Comparison of ENCODE assay signal across 14 cellular contexts in genomic region chr17:45242015-45242414, GRCh38. TPM values are rescaled to one million over a fixed set of nuclear protein-coding genes. Genes with fewer than 3 reads are reported as not detected.
DNase-seq lines count a peak whose midpoint lies in the region; ATAC-seq, FAIRE-seq and TF ChIP-seq lines count a peak whose summit lies in the region.
"Had no signal": no experiment of that assay in that cellular context is flagged by ENCODE, and none has a peak within 500 bp of the region (broad histone marks: within the 10 kb centered on the region; RNA-seq: fewer than 3 reads in every experiment).

No MANE protein-coding gene starts in this region.

- DNase-seq in stimulated activated naive CD8-positive, alpha-beta T cell treated with anti-CD3 and anti-CD28 coated beads, Interleukin-15, Interleukin-2, amounts not matched to agents 100 U/mL and 50 U/mL, for 24 hours: no peak
- DNase-seq in dorsolateral prefrontal cortex (no peak), NCI-H128 (lab: John Stamatoyannopoulos, UW; ENCODE audit: unreplicated experiment) (no peak), HTR-8/SVneo (ENCODE audit: insufficient read length, low spot score) (no peak), CD1c-positive myeloid dendritic cell (ENCODE audit: extremely low spot score) (no peak), CD14-positive monocyte (ENCODE audit: low spot score) (no peak)
- DNase-seq: activated CD4-positive, alpha-beta T cell treated with anti-CD3 and anti-CD28 coated beads, Interleukin-2, amount 10 ng/mL, durations not matched to agents 7 days and 5 days; GM23248; right lobe of liver; stimulated activated CD4-positive, alpha-beta T cell treated with anti-CD3 and anti-CD28 coated beads, Interleukin-4, amount 100 ng/mL, for 4 hours had no signal

- H3K4me3 ChIP-seq in dorsolateral prefrontal cortex (peak overlapping the region in 47 of 59 donors; percentile 2 to 71 (median 53)), neural cell (ENCODE audit: low read length) (peak overlapping the region; percentile 78)
- H3K4me3 ChIP-seq: GM23248, right lobe of liver had no signal

- H3K9me2 ChIP-seq in neural cell (ENCODE audit: insufficient read depth, low read length): no peaks in the 10 kb centered on the region

- H3K27ac ChIP-seq in dorsolateral prefrontal cortex (peak overlapping the region in 24 of 59 donors; percentile 22 to 93 (median 67)), neural cell (ENCODE audit: low read length) (no peak overlapping the region)
- H3K27ac ChIP-seq: GM23248, right lobe of liver had no signal

- no peak for FAIRE-seq in HTR-8/SVneo (lab: Jason Lieb, UNC)

- intact Hi-C loops in dorsolateral prefrontal cortex (cut with DNase I) (no loop called here), CD14-positive monocyte (cut with micrococcal nuclease) (no loop called here)

- H3K4me1 Mint-ChIP-seq in stimulated activated naive CD8-positive, alpha-beta T cell treated with anti-CD3 and anti-CD28 coated beads, Interleukin-15, Interleukin-2, amounts not matched to agents 100 ng/mL and 50 ng/mL, for 24 hours (ENCODE audit: low read depth): peaks cover 36% of the 10 kb centered on the region
- H3K4me1 Mint-ChIP-seq in CD14-positive monocyte: peaks cover 34% of the 10 kb centered on the region

- no peaks in the 10 kb centered on the region for H3F3A ChIP-seq in neural cell (ENCODE audit: insufficient read depth, low read length, poor library complexity, severe bottlenecking)

- no peaks in the 10 kb centered on the region for H3K27me3 Mint-ChIP-seq in stimulated activated naive CD8-positive, alpha-beta T cell treated with anti-CD3 and anti-CD28 coated beads, Interleukin-15, Interleukin-2, amounts not matched to agents 100 ng/mL and 50 ng/mL, for 24 hours
- peaks cover 0 to 8% (median 0%) of the 10 kb centered on the region in 3 donors for H3K27me3 Mint-ChIP-seq in CD14-positive monocyte (ENCODE audit: low read depth in 3 of 3)
- H3K27me3 Mint-ChIP-seq: activated CD4-positive, alpha-beta T cell treated with anti-CD3 and anti-CD28 coated beads, Interleukin-2, amount 10 ng/mL, durations not matched to agents 7 days and 5 days had no signal

- H3K9me3 Mint-ChIP-seq in stimulated activated naive CD8-positive, alpha-beta T cell treated with anti-CD3 and anti-CD28 coated beads, Interleukin-15, Interleukin-2, amounts not matched to agents 100 ng/mL and 50 ng/mL, for 24 hours: no peaks in the 10 kb centered on the region
- peaks cover 0 to 3% (median 0%) of the 10 kb centered on the region in 7 donors for H3K9me3 Mint-ChIP-seq in CD14-positive monocyte
- H3K9me3 Mint-ChIP-seq: activated CD4-positive, alpha-beta T cell treated with anti-CD3 and anti-CD28 coated beads, Interleukin-2, amount 10 ng/mL, durations not matched to agents 7 days and 5 days had no signal

- H3K27me3 ChIP-seq in dorsolateral prefrontal cortex (peaks cover 0 to 35% (median 8%) of the 10 kb centered on the region in 45 donors), neural cell (ENCODE audit: insufficient read depth, low read depth, low read length) (peaks cover 7% of the 10 kb centered on the region)

- H3K36me3 ChIP-seq in neural cell (ENCODE audit: insufficient read depth, low read length): no peaks in the 10 kb centered on the region
- H3K36me3 ChIP-seq: right lobe of liver had no signal

- H3K9ac ChIP-seq in neural cell (ENCODE audit: low read length): peak overlapping the region; percentile 86
- H3K9ac ChIP-seq: GM23248 had no signal

- ATAC-seq in stimulated activated naive CD8-positive, alpha-beta T cell treated with anti-CD3 and anti-CD28 coated beads, Interleukin-15, Interleukin-2, amounts not matched to agents 100 U/mL and 50 U/mL, for 24 hours: no peak

- H3K9me3 ChIP-seq in neural cell (ENCODE audit: low read length): no peaks in the 10 kb centered on the region
- H3K9me3 ChIP-seq: right lobe of liver had no signal

- no peak overlapping the region for H2AFZ ChIP-seq in neural cell (ENCODE audit: low read depth, low read length)
- H2AFZ ChIP-seq: GM23248 had no signal

- H3K79me2 ChIP-seq in neural cell (replicated peaks; ENCODE audit: insufficient read depth, low read length): no peaks in the 10 kb centered on the region

- TF ChIP-seq RAD21 in neural cell (conservative IDR thresholded peaks at IDR 0.05): no peak

- no peak overlapping the region for H3K4me2 ChIP-seq in neural cell (ENCODE audit: low read length)

- H4K20me1 ChIP-seq in neural cell (ENCODE audit: insufficient read depth): no peaks in the 10 kb centered on the region

- peak overlapping the region; percentile 57 for H3K27ac Mint-ChIP-seq in stimulated activated naive CD8-positive, alpha-beta T cell treated with anti-CD3 and anti-CD28 coated beads, Interleukin-15, Interleukin-2, amounts not matched to agents 100 ng/mL and 50 ng/mL, for 24 hours
- H3K27ac Mint-ChIP-seq in CD14-positive monocyte: peak overlapping the region in 2 of 7 donors; percentile 68 to 70

- no peak overlapping the region for H3K4me3 Mint-ChIP-seq in stimulated activated naive CD8-positive, alpha-beta T cell treated with anti-CD3 and anti-CD28 coated beads, Interleukin-15, Interleukin-2, amounts not matched to agents 100 ng/mL and 50 ng/mL, for 24 hours
- no peak overlapping the region for H3K4me3 Mint-ChIP-seq in CD14-positive monocyte
- H3K4me3 Mint-ChIP-seq: activated CD4-positive, alpha-beta T cell treated with anti-CD3 and anti-CD28 coated beads, Interleukin-2, amount 10 ng/mL, durations not matched to agents 7 days and 5 days had no signal

- H3K36me3 Mint-ChIP-seq in stimulated activated naive CD8-positive, alpha-beta T cell treated with anti-CD3 and anti-CD28 coated beads, Interleukin-15, Interleukin-2, amounts not matched to agents 100 ng/mL and 50 ng/mL, for 24 hours (ENCODE audit: low read depth): peaks cover 76% of the 10 kb centered on the region
- peaks cover 91 to 97% of the 10 kb centered on the region in 2 donors for H3K36me3 Mint-ChIP-seq in CD14-positive monocyte

- TF ChIP-seq CTCF in dorsolateral prefrontal cortex (IDR thresholded peaks at IDR 0.05 in 54 of 56, conservative IDR thresholded peaks at IDR 0.05 in 2 of 56; ENCODE audit: low read depth in 1 of 56, partially characterized antibody in 56 of 56): no peak
- TF ChIP-seq CTCF in neural cell (IDR thresholded peaks at IDR 0.05; ENCODE audit: poor library complexity, severe bottlenecking): no peak
- TF ChIP-seq CTCF in CD14-positive monocyte (IDR thresholded peaks at IDR 0.05): no peak

- no peak for TF ChIP-seq EP300 in neural cell (conservative IDR thresholded peaks at IDR 0.05; ENCODE audit: poor library complexity, severe bottlenecking)

TF ChIP-seq in neural cell, 6 proteins besides CTCF, POLR2A, EP300 and RAD21:
- TF ChIP-seq MXI1 (conservative IDR thresholded peaks at IDR 0.05; ENCODE audit: poor library complexity, severe bottlenecking): no peak
- TF ChIP-seq REST (IDR thresholded peaks at IDR 0.05; ENCODE audit: borderline replicate concordance): no peak
- no peak for TF ChIP-seq POLR2AphosphoS5 (IDR thresholded peaks at IDR 0.05)
- no peak for TF ChIP-seq SMC3 (conservative IDR thresholded peaks at IDR 0.05; ENCODE audit: poor library complexity)
- TF ChIP-seq TAF1 (IDR thresholded peaks at IDR 0.05; ENCODE audit: low read depth): no peak
- no peak for TF ChIP-seq EZH2 (IDR thresholded peaks at IDR 0.05; ENCODE audit: borderline replicate concordance, insufficient read depth, low read length, poor library complexity, severe bottlenecking)
TF ChIP-seq in neural cell: peak in this region for 0.

RNA-seq across cellular contexts. Expression of gene SPATA32, which starts 19.9 kb away (rescaled TPM):
- under 1 TPM in 9 of 120 experiments, not detected in 111; 0.26 to 0.63 (median 0.35) TPM for total RNA-seq in dorsolateral prefrontal cortex
- not detected in 2 replicates for polyA plus RNA-seq in neural cell
- polyA minus RNA-seq in neural cell: not detected in 2 replicates
- polyA plus RNA-seq in CD14-positive monocyte: not detected
- total RNA-seq: glomerular endothelial cell, GM23248, kidney epithelial cell, right lobe of liver had no signal
- polyA plus RNA-seq: GM23248 had no signal

RNA-seq across cellular contexts. Expression of gene FMNL1, which starts 20.3 kb away (rescaled TPM):
- 10 to 100 TPM; 19.3 to 53.5 (median 36.5) TPM for total RNA-seq in dorsolateral prefrontal cortex
- polyA plus RNA-seq in neural cell (3.8 and 5.6 TPM in 2 replicates), CD14-positive monocyte (10 to 100 TPM; 23.8 to 24.8 TPM)
- polyA minus RNA-seq in neural cell: 5.8 and 6.6 TPM in 2 replicates
